ENCODE assay signal across 9 cellular contexts in the genomic region with DNA sequence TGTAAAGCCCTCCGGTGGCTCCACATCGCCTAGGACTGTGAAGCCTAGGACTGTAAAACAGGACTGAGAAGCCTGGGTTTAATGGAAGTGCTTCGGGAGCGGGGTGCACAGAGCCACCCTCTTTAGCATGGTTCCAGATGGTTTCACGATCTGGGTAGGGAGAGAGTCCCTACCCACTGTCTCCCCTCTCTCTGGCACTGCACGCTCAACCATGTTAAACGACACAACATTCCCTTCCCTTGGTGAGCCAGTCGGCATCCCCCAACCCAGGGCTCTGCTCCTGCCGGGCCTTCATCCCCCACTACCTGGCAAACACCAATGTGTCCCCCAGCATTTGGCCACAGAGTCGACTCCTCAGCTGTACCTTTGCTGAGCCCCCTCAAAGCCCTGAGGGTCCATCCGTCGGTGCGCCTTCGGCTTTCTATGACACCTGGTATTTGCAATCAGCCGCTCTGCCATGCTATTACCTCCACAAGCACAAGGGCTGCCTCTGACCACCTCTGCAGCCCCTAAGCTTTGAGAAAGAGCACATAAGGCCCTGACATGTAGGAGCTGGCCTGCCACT. TPM values are rescaled to one million over a fixed set of nuclear protein-coding genes. Genes with fewer than 3 reads are reported as not detected.
DNase-seq lines count a peak whose midpoint lies in the region; ATAC-seq and TF ChIP-seq lines count a peak whose summit lies in the region.
"Had no signal": no experiment of that assay in that cellular context is flagged by ENCODE, and none has a peak within 500 bp of the region (broad histone marks: within the 10 kb centered on the region; RNA-seq: fewer than 3 reads in every experiment).

No MANE protein-coding gene starts in this region.

- peak overlapping the region; percentile 83 for H3K4me2 ChIP-seq in parathyroid adenoma (ENCODE audit: low read length)

- peaks cover 28% of the 10 kb centered on the region for H3K27me3 Mint-ChIP-seq in Calu3 (ENCODE audit: unreplicated experiment)

- peaks cover 45% of the 10 kb centered on the region for H3K36me3 ChIP-seq in SJSA1
- no peaks in the 10 kb centered on the region for H3K36me3 ChIP-seq in parathyroid adenoma (ENCODE audit: control insufficient read depth, insufficient read depth, low read length)

- H3K4me1 Mint-ChIP-seq in Calu3 (ENCODE audit: low read depth, unreplicated experiment): peaks cover 13% of the 10 kb centered on the region

- H3K27ac Mint-ChIP-seq in Calu3 (ENCODE audit: unreplicated experiment): peak overlapping the region; percentile 89

- H3K9me3 Mint-ChIP-seq in Calu3 (ENCODE audit: low read depth, unreplicated experiment): no peaks in the 10 kb centered on the region

- H3K27me3 ChIP-seq in SJSA1 (replicated peaks): 0 out of 2 replicates have a peak, but pooled peaks cover 4% of the 10 kb centered on the region
- H3K27me3 ChIP-seq in parathyroid adenoma (ENCODE audit: control insufficient read depth, insufficient read depth, low read length): no peaks in the 10 kb centered on the region

- ATAC-seq in HG02763 (IDR thresholded peaks at IDR 0.05; ENCODE audit: unreplicated experiment): no peak

- DNase-seq in Calu3 (no peak), SJSA1 (ENCODE audit: low read depth in 1 of 2, low spot score in 2 of 2) (no peak), fibroblast of pulmonary artery (ENCODE audit: low read depth) (no peak), NCI-H345 treated with DMSO at 0.1 percent for 48 hours (lab: John Stamatoyannopoulos, UW; ENCODE audit: unreplicated experiment) (no peak), cerebellar cortex (ENCODE audit: low spot score) (no peak), COLO668 (lab: John Stamatoyannopoulos, UW; ENCODE audit: unreplicated experiment) (no peak)

- peak overlapping the region; percentile 99 for H3K4me3 Mint-ChIP-seq in Calu3 (ENCODE audit: low read depth, unreplicated experiment)

- H3K9me3 ChIP-seq in SJSA1 (replicated peaks): no peaks in the 10 kb centered on the region
- no peaks in the 10 kb centered on the region for H3K9me3 ChIP-seq in parathyroid adenoma (ENCODE audit: control insufficient read depth, low read length)

- no peak overlapping the region for H3K9ac ChIP-seq in parathyroid adenoma

- TF ChIP-seq CTCF in Calu3 (IDR thresholded peaks at IDR 0.05; ENCODE audit: unreplicated experiment) (no peak), fibroblast of pulmonary artery (IDR thresholded peaks at IDR 0.05; ENCODE audit: low read length, missing control alignments) (no peak), parathyroid adenoma (IDR thresholded peaks at IDR 0.05) (no peak)

- no peaks in the 10 kb centered on the region for H3K79me2 ChIP-seq in parathyroid adenoma

- CTCF ChIA-PET in Calu3 (lab: Charles Lee): no interaction called here

- H3K36me3 Mint-ChIP-seq in Calu3 (ENCODE audit: insufficient read depth, unreplicated experiment): peaks cover 16% of the 10 kb centered on the region

- peak overlapping the region; percentile 98 for H2AFZ ChIP-seq in parathyroid adenoma

- intact Hi-C loops in Calu3 (cut with micrococcal nuclease; ENCODE audit: unreplicated experiment): no loop called here

- H3K4me1 ChIP-seq in SJSA1 (replicated peaks) (peaks cover 13% of the 10 kb centered on the region), parathyroid adenoma (peaks cover 5% of the 10 kb centered on the region)

- H3K27ac ChIP-seq in SJSA1: no peak overlapping the region
- no peak overlapping the region for H3K27ac ChIP-seq in parathyroid adenoma

- H3K4me3 ChIP-seq in SJSA1 (peak overlapping the region; percentile 66), fibroblast of pulmonary artery (replicated peaks; ENCODE audit: low read depth, low read length) (peak overlapping the region; percentile 94), parathyroid adenoma (ENCODE audit: low read depth, low read length) (peak overlapping the region; percentile 85)

- no TSS peak for BruUV-seq in Calu3 (replicated peaks; lab: Mats Ljungman, UMichigan)

RNA-seq across cellular contexts. Expression of a gene that starts 1.1 kb away (rescaled TPM):
- total RNA-seq in Calu3 (2022): 94.4 and 106 TPM in 2 replicates
- 176 and 408 TPM in 2 replicates for total RNA-seq in SJSA1 (2014; rRNA removed; shearing (Covaris generic))

RNA-seq across cellular contexts. Expression of a gene that starts 5.4 kb away (rescaled TPM):
- total RNA-seq in Calu3 (2022): not detected in 2 replicates
- not detected in 2 replicates for total RNA-seq in SJSA1 (2014; rRNA removed; shearing (Covaris generic))
- total RNA-seq: lung microvascular endothelial cell had no signal
